ENCODE assay signal across 9 cellular contexts in genomic region chr15:62165029-62165792, GRCh38. TPM values are rescaled to one million over a fixed set of nuclear protein-coding genes. Genes with fewer than 3 reads are reported as not detected.
DNase-seq lines count a peak whose midpoint lies in the region; ATAC-seq, FAIRE-seq and TF ChIP-seq lines count a peak whose summit lies in the region.
"Had no signal": no experiment of that assay in that cellular context is flagged by ENCODE, and none has a peak within 500 bp of the region (broad histone marks: within the 10 kb centered on the region; RNA-seq: fewer than 3 reads in every experiment).

A gene with protein sequence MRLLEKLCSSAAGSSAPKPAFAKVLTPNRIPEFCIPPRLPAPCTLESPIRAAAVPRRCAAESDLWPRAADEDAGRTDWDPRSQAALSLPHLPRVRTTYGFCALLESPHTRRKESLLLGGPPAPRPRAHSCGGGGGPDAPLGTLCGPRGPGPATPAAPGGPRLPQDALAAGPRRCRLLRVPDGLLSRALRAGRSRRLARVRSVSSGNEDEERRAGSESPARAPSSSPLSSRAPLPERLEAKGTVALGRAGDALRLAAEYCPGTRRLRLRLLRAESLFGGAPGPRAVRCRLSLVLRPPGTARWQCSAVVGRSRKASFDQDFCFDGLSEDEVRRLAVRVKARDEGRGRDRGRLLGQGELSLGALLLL (minus strand): TSS chr15:62165285. CDS start chr15:62164984, 301 bp downstream.

- H3K36me3 ChIP-seq in IMR-90 (ENCODE audit: control insufficient read depth, insufficient read depth, low read length) (no peaks in the 10 kb centered on the region), neutrophil (no peaks in the 10 kb centered on the region)

- in situ Hi-C loops in IMR-90 (cut with MboI; ENCODE audit: low sequenced_read_pairs): no loop called here

- ATAC-seq in IMR-90 (ENCODE audit: low read depth): 0 out of 2 replicates have a peak, but pooled peaks have one; percentile 21
- ATAC-seq in activated CD8-positive, alpha-beta T cell treated with anti-CD3 and anti-CD28 coated beads, Interleukin-2, amount 10 ng/mL, durations not matched to agents 7 days and 5 days: peak; percentile 70
- ATAC-seq in foreskin keratinocyte: peak; percentile 59
- no peak for ATAC-seq in HG03565 (IDR thresholded peaks at IDR 0.05; ENCODE audit: unreplicated experiment)
- no peak for ATAC-seq in GM19455 (IDR thresholded peaks at IDR 0.05; ENCODE audit: unreplicated experiment)

- H2BK20ac ChIP-seq in IMR-90 (ENCODE audit: low read depth, low read length): no peak within 1 kb of the TSS

- H2AK5ac ChIP-seq in IMR-90 (ENCODE audit: low read depth, low read length): no peak within 1 kb of the TSS

- H3K4me1 Mint-ChIP-seq in activated CD8-positive, alpha-beta T cell treated with anti-CD3 and anti-CD28 coated beads, Interleukin-2, amount 10 ng/mL, durations not matched to agents 7 days and 5 days (ENCODE audit: low read depth): peaks cover 12% of the 10 kb centered on the region

- H3K27me3 ChIP-seq in IMR-90 (ENCODE audit: control insufficient read depth, insufficient read depth, low read length) (peaks cover 55% of the 10 kb centered on the region), foreskin keratinocyte (peaks cover 93% of the 10 kb centered on the region), neutrophil (peaks cover 66% of the 10 kb centered on the region)

- H3K36me3 Mint-ChIP-seq in activated CD8-positive, alpha-beta T cell treated with anti-CD3 and anti-CD28 coated beads, Interleukin-2, amount 10 ng/mL, durations not matched to agents 7 days and 5 days (ENCODE audit: low read depth): no peaks in the 10 kb centered on the region

- H3K4ac ChIP-seq in IMR-90 (ENCODE audit: low read depth, low read length): no peak within 1 kb of the TSS

- H3K27ac ChIP-seq in IMR-90 (ENCODE audit: insufficient read depth, low read length): no peak within 1 kb of the TSS
- H3K27ac ChIP-seq in foreskin keratinocyte: no peak within 1 kb of the TSS
- no peak within 1 kb of the TSS for H3K27ac ChIP-seq in neutrophil
- H3K27ac ChIP-seq in caudate nucleus (ENCODE audit: low read depth, low read length): no peak within 1 kb of the TSS

- no peak within 1 kb of the TSS for H3K27ac Mint-ChIP-seq in activated CD8-positive, alpha-beta T cell treated with anti-CD3 and anti-CD28 coated beads, Interleukin-2, amount 10 ng/mL, durations not matched to agents 7 days and 5 days

- no peaks in the 10 kb centered on the region for H3K9me3 Mint-ChIP-seq in activated CD8-positive, alpha-beta T cell treated with anti-CD3 and anti-CD28 coated beads, Interleukin-2, amount 10 ng/mL, durations not matched to agents 7 days and 5 days (ENCODE audit: insufficient read depth)

- CTCF ChIA-PET in IMR-90 (lab: Yijun Ruan, JAX): no interaction called here
- CTCF ChIA-PET in activated CD8-positive, alpha-beta T cell treated with anti-CD3 and anti-CD28 coated beads, Interleukin-2, amount 10 ng/mL, durations not matched to agents 7 days and 5 days (lab: Charles Lee): interaction anchor here (1.4 kb wide), 1 partner anchor 22 kb away, joined by 4 read pairs; no protein-coding TSS in a partner anchor

- DNase-seq in IMR-90 (no peak), foreskin keratinocyte (no peak), caudate nucleus (lab: John Stamatoyannopoulos, UW) (no peak), urothelium cell line (ENCODE audit: low spot score) (no peak)
- DNase-seq in activated CD8-positive, alpha-beta T cell treated with anti-CD3 and anti-CD28 coated beads, Interleukin-2, amount 10 ng/mL, durations not matched to agents 7 days and 5 days: peak; percentile 33

- dilution Hi-C loops in IMR-90 (cut with HindIII; ENCODE audit: low sequenced_read_pairs, unreplicated experiment): no loop called here

- H3K27me3 Mint-ChIP-seq in activated CD8-positive, alpha-beta T cell treated with anti-CD3 and anti-CD28 coated beads, Interleukin-2, amount 10 ng/mL, durations not matched to agents 7 days and 5 days (ENCODE audit: low read depth): peaks cover 80% of the 10 kb centered on the region

- no peak within 1 kb of the TSS for H2BK15ac ChIP-seq in IMR-90 (ENCODE audit: low read depth, low read length)

- no peak within 1 kb of the TSS for H3K14ac ChIP-seq in IMR-90 (replicated peaks; ENCODE audit: low read depth, low read length)

- no peak within 1 kb of the TSS for H2BK5ac ChIP-seq in IMR-90 (ENCODE audit: low read depth, low read length, poor library complexity, severe bottlenecking)

- no peak within 1 kb of the TSS for H3K4me3 ChIP-seq in IMR-90 (ENCODE audit: insufficient read depth, low read depth, low read length)
- peak within 1 kb of the TSS; percentile 57 to 62 for H3K4me3 ChIP-seq in neutrophil (ENCODE audit: low read depth in 1 of 2, low read length in 1 of 2)

- no peak within 1 kb of the TSS for H2BK120ac ChIP-seq in IMR-90 (ENCODE audit: low read depth, low read length)

- no TSS peak for BruUV-seq in IMR-90 (replicated peaks; lab: Mats Ljungman, UMichigan)

- H3K4me1 ChIP-seq in IMR-90 (ENCODE audit: control insufficient read depth, insufficient read depth, low read length): no peaks in the 10 kb centered on the region
- H3K4me1 ChIP-seq in foreskin keratinocyte: no peaks in the 10 kb centered on the region
- peaks cover 28 to 36% of the 10 kb centered on the region in 2 experiments for H3K4me1 ChIP-seq in neutrophil (ENCODE audit: control insufficient read depth in 1 of 2, insufficient read depth in 1 of 2, low read depth in 1 of 2, low read length in 1 of 2)

- TF ChIP-seq POLR2A in IMR-90 (IDR thresholded peaks at IDR 0.05; ENCODE audit: low read depth, low read length): no peak

- H3K79me1 ChIP-seq in IMR-90 (ENCODE audit: low read depth in 1 of 2, low read length in 2 of 2): no peaks in the 10 kb centered on the region

- H3K4me3 Mint-ChIP-seq in activated CD8-positive, alpha-beta T cell treated with anti-CD3 and anti-CD28 coated beads, Interleukin-2, amount 10 ng/mL, durations not matched to agents 7 days and 5 days: peak within 1 kb of the TSS; percentile 70

- no peak within 1 kb of the TSS for H4K8ac ChIP-seq in IMR-90 (ENCODE audit: low read depth in 2 of 2, low read length in 2 of 2)

- H3K18ac ChIP-seq in IMR-90 (ENCODE audit: low read depth, low read length): no peak within 1 kb of the TSS

- no peak within 1 kb of the TSS for H3K9ac ChIP-seq in IMR-90 (ENCODE audit: low read depth, low read length)

- H3K9me3 ChIP-seq in IMR-90 (ENCODE audit: control insufficient read depth, insufficient read depth, low read length) (peaks cover 2% of the 10 kb centered on the region; the same call in 1 of the 2 replicates), neutrophil (no peaks in the 10 kb centered on the region)

- POLR2A ChIA-PET in IMR-90 (lab: Charles Lee; ENCODE audit: unreplicated experiment): no interaction called here
- POLR2A ChIA-PET in activated CD8-positive, alpha-beta T cell treated with anti-CD3 and anti-CD28 coated beads, Interleukin-2, amount 10 ng/mL, durations not matched to agents 7 days and 5 days (lab: Charles Lee): no interaction called here

- no peak for FAIRE-seq in urothelium cell line (lab: Jason Lieb, UNC)

- 8% methylated on average over 5 of the region's 38 CpGs; no CpG with 5 or more reads in 1 of the 2 experiments for WGBS in IMR-90 (ENCODE audit: extremely low coverage in 2 of 2, insufficient read length in 1 of 2), 2 experiments

- H4K5ac ChIP-seq in IMR-90 (ENCODE audit: low read depth, low read length): no peak within 1 kb of the TSS

- TF ChIP-seq RAD21 in IMR-90 (IDR thresholded peaks at IDR 0.05; ENCODE audit: low read length): no peak

- H4K91ac ChIP-seq in IMR-90 (ENCODE audit: insufficient read depth, low read depth, low read length): no peak within 1 kb of the TSS

- TF ChIP-seq CTCF in IMR-90 (conservative IDR thresholded peaks at IDR 0.05; ENCODE audit: low read depth, low read length) (no peak), foreskin keratinocyte (conservative IDR thresholded peaks at IDR 0.05) (no peak), neutrophil (IDR thresholded peaks at IDR 0.05) (no peak)

- H4K20me1 ChIP-seq in IMR-90 (ENCODE audit: insufficient read depth, low read length): no peaks in the 10 kb centered on the region

- intact Hi-C loops in IMR-90 (cut with micrococcal nuclease): loop anchor here (10.0 kb wide), 1 partner anchor 120 kb away; no protein-coding TSS in a partner anchor

- H3K4me2 ChIP-seq in IMR-90 (ENCODE audit: low read depth, low read length): peak within 1 kb of the TSS; percentile 57; the same call in 1 of the 2 replicates

- H3K56ac ChIP-seq in IMR-90 (ENCODE audit: extremely low read depth, insufficient read depth, low read length): no peak within 1 kb of the TSS

- peak within 1 kb of the TSS; percentile 67 for H2AFZ ChIP-seq in IMR-90 (replicated peaks; ENCODE audit: low read length, poor library complexity)

- no peaks in the 10 kb centered on the region for H3K9me1 ChIP-seq in IMR-90 (ENCODE audit: insufficient read depth, low read length)

- H2AK9ac ChIP-seq in IMR-90 (replicated peaks; ENCODE audit: low read depth, low read length, poor library complexity): no peak within 1 kb of the TSS

- no peak within 1 kb of the TSS for H3K23ac ChIP-seq in IMR-90 (ENCODE audit: low read depth, low read length)

TF ChIP-seq in IMR-90, 13 proteins besides CTCF, POLR2A, EP300 and RAD21 (continues in another document):
- TF ChIP-seq RFX5 (IDR thresholded peaks at IDR 0.05; ENCODE audit: low read depth, low read length) (no peak), CEBPB (IDR thresholded peaks at IDR 0.05; ENCODE audit: low read depth, low read length) (no peak), MXI1 (IDR thresholded peaks at IDR 0.05; ENCODE audit: borderline replicate concordance, low read depth, low read length) (no peak), MAFK (IDR thresholded peaks at IDR 0.05; ENCODE audit: low read depth, low read length) (no peak), NFE2L2 (IDR thresholded peaks at IDR 0.05; ENCODE audit: low read depth, low read length) (no peak), BHLHE40 (IDR thresholded peaks at IDR 0.05; ENCODE audit: low read depth, low read length) (no peak), SMC3 (IDR thresholded peaks at IDR 0.05; ENCODE audit: low read depth, low read length) (no peak), MAZ (IDR thresholded peaks at IDR 0.05; ENCODE audit: borderline replicate concordance, low read depth, low read length) (no peak), RCOR1 (IDR thresholded peaks at IDR 0.05; ENCODE audit: insufficient replicate concordance, low read length) (no peak)
- TF ChIP-seq, protein P1, sequence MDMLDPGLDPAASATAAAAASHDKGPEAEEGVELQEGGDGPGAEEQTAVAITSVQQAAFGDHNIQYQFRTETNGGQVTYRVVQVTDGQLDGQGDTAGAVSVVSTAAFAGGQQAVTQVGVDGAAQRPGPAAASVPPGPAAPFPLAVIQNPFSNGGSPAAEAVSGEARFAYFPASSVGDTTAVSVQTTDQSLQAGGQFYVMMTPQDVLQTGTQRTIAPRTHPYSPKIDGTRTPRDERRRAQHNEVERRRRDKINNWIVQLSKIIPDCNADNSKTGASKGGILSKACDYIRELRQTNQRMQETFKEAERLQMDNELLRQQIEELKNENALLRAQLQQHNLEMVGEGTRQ (IDR thresholded peaks at IDR 0.05; ENCODE audit: low read depth, low read length): no peak

RNA-seq across cellular contexts. Expression of the gene that starts here (rescaled TPM):
- total RNA-seq in IMR-90 (2012; rRNA removed) (not detected in 2 replicates), foreskin keratinocyte (not detected in 2 replicates)
- polyA plus RNA-seq in IMR-90 (2012; rRNA removed) (not detected in 2 replicates), foreskin keratinocyte (not detected in 2 replicates)
- polyA plus RNA-seq in IMR-90 (2012; cell fraction: cytosol; rRNA removed): not detected in 2 replicates
- polyA plus RNA-seq in IMR-90 (2012; cell fraction: nucleus; rRNA removed; ENCODE audit: low replicate concordance): not detected in 2 replicates
- total RNA-seq in activated CD8-positive, alpha-beta T cell treated with anti-CD3 and anti-CD28 coated beads, Interleukin-2, amount 10 ng/mL, durations not matched to agents 7 days and 5 days: not detected
- total RNA-seq: SK-MEL-5 had no signal

Comparison
In these comparisons a context has a peak if more than half of its experiments do, and no peak if none do; other contexts are left out.
1. Peak in ATAC-seq and H3K4me2 ChIP-seq in IMR-90; RNA of the gene not detected or under 1 TPM.
2. Peak in DNase-seq and ATAC-seq in activated CD8-positive, alpha-beta T cell treated with anti-CD3 and anti-CD28 coated beads, Interleukin-2, amount 10 ng/mL, durations not matched to agents 7 days and 5 days; RNA of the gene not detected or under 1 TPM.
3. Peak in ATAC-seq in foreskin keratinocyte; RNA of the gene not detected or under 1 TPM.